ENCODE assay signal across 1 cellular context in the genomic region with DNA sequence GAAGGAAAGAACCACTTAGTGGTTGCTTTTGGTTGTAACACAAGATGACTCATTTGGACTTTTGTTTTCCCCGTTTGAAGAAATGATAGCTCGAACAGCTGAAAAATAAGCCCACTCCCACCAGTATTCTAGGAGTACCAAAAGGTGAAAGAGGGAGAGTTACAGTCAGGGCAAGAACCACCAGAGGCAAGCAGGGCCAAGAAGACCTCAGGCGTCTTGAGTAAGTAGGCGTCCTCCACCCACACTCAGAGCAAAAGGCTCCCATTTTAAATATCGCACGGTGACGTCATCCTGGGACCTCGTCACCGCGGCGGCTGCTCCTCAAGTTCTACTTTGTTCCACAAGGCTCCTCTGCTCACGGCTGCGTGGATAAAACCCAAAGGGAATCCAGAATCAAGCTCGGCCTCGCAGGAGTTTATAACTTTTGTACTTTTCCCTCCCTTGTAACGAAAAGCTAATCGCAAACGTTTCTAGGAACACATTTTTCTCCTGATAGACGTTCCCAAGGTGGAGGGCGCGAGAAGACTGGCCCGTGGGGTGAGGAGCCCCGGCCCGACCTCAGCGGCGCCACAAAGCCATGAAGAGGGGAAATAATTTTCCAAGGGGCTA.
TF ChIP-seq lines count a peak whose summit lies in the region.

No MANE protein-coding gene starts in this region.

TF ChIP-seq in K562, 482 proteins besides CTCF, POLR2A, EP300 and RAD21 (continued from another document and continues in another):
- TF ChIP-seq ZNF445 (CRISPR knock-in tag; IDR thresholded peaks at IDR 0.05; ENCODE audit: low read depth) (no peak), ZNF24 (IDR thresholded peaks at IDR 0.05) (peak; percentile 90), SAP30 (IDR thresholded peaks at IDR 0.05; ENCODE audit: borderline replicate concordance, insufficient read depth, low read depth, low read length, poor library complexity, severe bottlenecking) (no peak), SIRT6 (IDR thresholded peaks at IDR 0.05; ENCODE audit: low read depth, low read length) (no peak), ATF1 (CRISPR knock-in tag; IDR thresholded peaks at IDR 0.05) (peak; percentile 54; the same call in 1 of the 2 replicates), ATF1 (tag; IDR thresholded peaks at IDR 0.05) (peak; percentile 98), CBX3 (IDR thresholded peaks at IDR 0.05; ENCODE audit: borderline replicate concordance in 1 of 2, low read length in 2 of 2) (no peak), ETV1 (tag; conservative IDR thresholded peaks at IDR 0.05; ENCODE audit: low read depth) (no peak), PHTF2 (CRISPR knock-in tag; IDR thresholded peaks at IDR 0.05) (no peak), C11orf30 (IDR thresholded peaks at IDR 0.05; ENCODE audit: low read depth) (no peak), ZNF224 (CRISPR knock-in tag; IDR thresholded peaks at IDR 0.05) (no peak), PTTG1 (tag; IDR thresholded peaks at IDR 0.05; ENCODE audit: low read depth) (no peak), TAF1 (IDR thresholded peaks at IDR 0.05; ENCODE audit: control insufficient read depth, extremely low read depth, insufficient read depth, low read length, severe bottlenecking) (peak; percentile 64), SAFB (IDR thresholded peaks at IDR 0.05; ENCODE audit: borderline replicate concordance, low read depth, low read length) (no peak), SIX5 (IDR thresholded peaks at IDR 0.05; ENCODE audit: borderline replicate concordance in 1 of 2, insufficient read depth in 1 of 2, low read depth in 1 of 2, low read length in 2 of 2) (no peak), ZNF133 (CRISPR knock-in tag; IDR thresholded peaks at IDR 0.05) (no peak), CC2D1A (IDR thresholded peaks at IDR 0.05) (no peak), ZC3H11A (IDR thresholded peaks at IDR 0.05; ENCODE audit: low read depth, low read length) (no peak), ZNF354B (CRISPR knock-in tag; IDR thresholded peaks at IDR 0.05) (no peak), SMARCA5 (IDR thresholded peaks at IDR 0.05) (no peak), ZNF444 (CRISPR knock-in tag; IDR thresholded peaks at IDR 0.05) (no peak), ZNF316 (IDR thresholded peaks at IDR 0.05) (no peak), HMGN3 (IDR thresholded peaks at IDR 0.05; ENCODE audit: borderline replicate concordance, extremely low read depth, insufficient read length, low read depth, low read length) (no peak), MXI1 (IDR thresholded peaks at IDR 0.05; ENCODE audit: low read depth, low read length) (no peak), HSF4 (CRISPR knock-in tag; IDR thresholded peaks at IDR 0.05; ENCODE audit: borderline replicate concordance) (no peak), POLR2G (IDR thresholded peaks at IDR 0.05; ENCODE audit: low read depth, low read length) (no peak), BMI1 (IDR thresholded peaks at IDR 0.05; ENCODE audit: low read length) (no peak), ZC3H8 (IDR thresholded peaks at IDR 0.05) (no peak), POLR2AphosphoS5 (IDR thresholded peaks at IDR 0.05; ENCODE audit: control insufficient read depth, insufficient read depth, low read depth, low read length) (peak; percentile 73), YBX1 (IDR thresholded peaks at IDR 0.05) (no peak), SRSF1 (IDR thresholded peaks at IDR 0.05; ENCODE audit: low read depth, low read length) (no peak), HEY1 (CRISPR knock-in tag; IDR thresholded peaks at IDR 0.05; ENCODE audit: borderline replicate concordance) (no peak), HMG20A (CRISPR knock-in tag; conservative IDR thresholded peaks at IDR 0.05) (no peak), ZNF780A (CRISPR knock-in tag; IDR thresholded peaks at IDR 0.05) (no peak), ZKSCAN3 (CRISPR knock-in tag; IDR thresholded peaks at IDR 0.05) (no peak), ZFX (CRISPR knock-in tag; IDR thresholded peaks at IDR 0.05) (peak; percentile 61), RBM22 (IDR thresholded peaks at IDR 0.05; ENCODE audit: low read depth, low read length, poor library complexity, severe bottlenecking) (no peak), FOS (IDR thresholded peaks at IDR 0.05; ENCODE audit: extremely low read depth, insufficient read length) (no peak), HDAC3 (IDR thresholded peaks at IDR 0.05; ENCODE audit: borderline replicate concordance, partially characterized antibody) (no peak)
- TF ChIP-seq, protein P1, sequence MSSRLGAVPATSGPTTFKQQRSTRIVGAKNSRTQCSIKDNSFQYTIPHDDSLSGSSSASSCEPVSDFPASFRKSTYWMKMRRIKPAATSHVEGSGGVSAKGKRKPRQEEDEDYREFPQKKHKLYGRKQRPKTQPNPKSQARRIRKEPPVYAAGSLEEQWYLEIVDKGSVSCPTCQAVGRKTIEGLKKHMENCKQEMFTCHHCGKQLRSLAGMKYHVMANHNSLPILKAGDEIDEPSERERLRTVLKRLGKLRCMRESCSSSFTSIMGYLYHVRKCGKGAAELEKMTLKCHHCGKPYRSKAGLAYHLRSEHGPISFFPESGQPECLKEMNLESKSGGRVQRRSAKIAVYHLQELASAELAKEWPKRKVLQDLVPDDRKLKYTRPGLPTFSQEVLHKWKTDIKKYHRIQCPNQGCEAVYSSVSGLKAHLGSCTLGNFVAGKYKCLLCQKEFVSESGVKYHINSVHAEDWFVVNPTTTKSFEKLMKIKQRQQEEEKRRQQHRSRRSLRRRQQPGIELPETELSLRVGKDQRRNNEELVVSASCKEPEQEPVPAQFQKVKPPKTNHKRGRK (tag; IDR thresholded peaks at IDR 0.05) = no peak
- TF ChIP-seq, protein P2, sequence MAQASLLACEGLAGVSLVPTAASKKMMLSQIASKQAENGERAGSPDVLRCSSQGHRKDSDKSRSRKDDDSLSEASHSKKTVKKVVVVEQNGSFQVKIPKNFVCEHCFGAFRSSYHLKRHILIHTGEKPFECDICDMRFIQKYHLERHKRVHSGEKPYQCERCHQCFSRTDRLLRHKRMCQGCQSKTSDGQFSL (CRISPR knock-in tag; IDR thresholded peaks at IDR 0.05) = no peak
- TF ChIP-seq, protein P2 (tag; IDR thresholded peaks at IDR 0.05) = no peak
- TF ChIP-seq, protein P3, sequence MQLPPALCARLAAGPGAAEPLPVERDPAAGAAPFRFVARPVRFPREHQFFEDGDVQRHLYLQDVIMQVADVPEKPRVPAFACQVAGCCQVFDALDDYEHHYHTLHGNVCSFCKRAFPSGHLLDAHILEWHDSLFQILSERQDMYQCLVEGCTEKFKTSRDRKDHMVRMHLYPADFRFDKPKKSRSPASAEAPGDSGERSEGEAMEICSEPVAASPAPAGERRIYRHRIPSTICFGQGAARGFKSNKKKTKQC (CRISPR knock-in tag; IDR thresholded peaks at IDR 0.05) = no peak
- TF ChIP-seq, protein P4, sequence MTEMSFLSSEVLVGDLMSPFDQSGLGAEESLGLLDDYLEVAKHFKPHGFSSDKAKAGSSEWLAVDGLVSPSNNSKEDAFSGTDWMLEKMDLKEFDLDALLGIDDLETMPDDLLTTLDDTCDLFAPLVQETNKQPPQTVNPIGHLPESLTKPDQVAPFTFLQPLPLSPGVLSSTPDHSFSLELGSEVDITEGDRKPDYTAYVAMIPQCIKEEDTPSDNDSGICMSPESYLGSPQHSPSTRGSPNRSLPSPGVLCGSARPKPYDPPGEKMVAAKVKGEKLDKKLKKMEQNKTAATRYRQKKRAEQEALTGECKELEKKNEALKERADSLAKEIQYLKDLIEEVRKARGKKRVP (CRISPR knock-in tag; IDR thresholded peaks at IDR 0.05) = no peak
- TF ChIP-seq, protein P5, sequence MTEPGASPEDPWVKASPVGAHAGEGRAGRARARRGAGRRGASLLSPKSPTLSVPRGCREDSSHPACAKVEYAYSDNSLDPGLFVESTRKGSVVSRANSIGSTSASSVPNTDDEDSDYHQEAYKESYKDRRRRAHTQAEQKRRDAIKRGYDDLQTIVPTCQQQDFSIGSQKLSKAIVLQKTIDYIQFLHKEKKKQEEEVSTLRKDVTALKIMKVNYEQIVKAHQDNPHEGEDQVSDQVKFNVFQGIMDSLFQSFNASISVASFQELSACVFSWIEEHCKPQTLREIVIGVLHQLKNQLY (CRISPR knock-in tag; conservative IDR thresholded peaks at IDR 0.05) = no peak
- TF ChIP-seq, protein P6, sequence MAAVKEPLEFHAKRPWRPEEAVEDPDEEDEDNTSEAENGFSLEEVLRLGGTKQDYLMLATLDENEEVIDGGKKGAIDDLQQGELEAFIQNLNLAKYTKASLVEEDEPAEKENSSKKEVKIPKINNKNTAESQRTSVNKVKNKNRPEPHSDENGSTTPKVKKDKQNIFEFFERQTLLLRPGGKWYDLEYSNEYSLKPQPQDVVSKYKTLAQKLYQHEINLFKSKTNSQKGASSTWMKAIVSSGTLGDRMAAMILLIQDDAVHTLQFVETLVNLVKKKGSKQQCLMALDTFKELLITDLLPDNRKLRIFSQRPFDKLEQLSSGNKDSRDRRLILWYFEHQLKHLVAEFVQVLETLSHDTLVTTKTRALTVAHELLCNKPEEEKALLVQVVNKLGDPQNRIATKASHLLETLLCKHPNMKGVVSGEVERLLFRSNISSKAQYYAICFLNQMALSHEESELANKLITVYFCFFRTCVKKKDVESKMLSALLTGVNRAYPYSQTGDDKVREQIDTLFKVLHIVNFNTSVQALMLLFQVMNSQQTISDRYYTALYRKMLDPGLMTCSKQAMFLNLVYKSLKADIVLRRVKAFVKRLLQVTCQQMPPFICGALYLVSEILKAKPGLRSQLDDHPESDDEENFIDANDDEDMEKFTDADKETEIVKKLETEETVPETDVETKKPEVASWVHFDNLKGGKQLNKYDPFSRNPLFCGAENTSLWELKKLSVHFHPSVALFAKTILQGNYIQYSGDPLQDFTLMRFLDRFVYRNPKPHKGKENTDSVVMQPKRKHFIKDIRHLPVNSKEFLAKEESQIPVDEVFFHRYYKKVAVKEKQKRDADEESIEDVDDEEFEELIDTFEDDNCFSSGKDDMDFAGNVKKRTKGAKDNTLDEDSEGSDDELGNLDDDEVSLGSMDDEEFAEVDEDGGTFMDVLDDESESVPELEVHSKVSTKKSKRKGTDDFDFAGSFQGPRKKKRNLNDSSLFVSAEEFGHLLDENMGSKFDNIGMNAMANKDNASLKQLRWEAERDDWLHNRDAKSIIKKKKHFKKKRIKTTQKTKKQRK (IDR thresholded peaks at IDR 0.05; ENCODE audit: borderline replicate concordance, low read depth, low read length) = no peak
- TF ChIP-seq, protein P7, sequence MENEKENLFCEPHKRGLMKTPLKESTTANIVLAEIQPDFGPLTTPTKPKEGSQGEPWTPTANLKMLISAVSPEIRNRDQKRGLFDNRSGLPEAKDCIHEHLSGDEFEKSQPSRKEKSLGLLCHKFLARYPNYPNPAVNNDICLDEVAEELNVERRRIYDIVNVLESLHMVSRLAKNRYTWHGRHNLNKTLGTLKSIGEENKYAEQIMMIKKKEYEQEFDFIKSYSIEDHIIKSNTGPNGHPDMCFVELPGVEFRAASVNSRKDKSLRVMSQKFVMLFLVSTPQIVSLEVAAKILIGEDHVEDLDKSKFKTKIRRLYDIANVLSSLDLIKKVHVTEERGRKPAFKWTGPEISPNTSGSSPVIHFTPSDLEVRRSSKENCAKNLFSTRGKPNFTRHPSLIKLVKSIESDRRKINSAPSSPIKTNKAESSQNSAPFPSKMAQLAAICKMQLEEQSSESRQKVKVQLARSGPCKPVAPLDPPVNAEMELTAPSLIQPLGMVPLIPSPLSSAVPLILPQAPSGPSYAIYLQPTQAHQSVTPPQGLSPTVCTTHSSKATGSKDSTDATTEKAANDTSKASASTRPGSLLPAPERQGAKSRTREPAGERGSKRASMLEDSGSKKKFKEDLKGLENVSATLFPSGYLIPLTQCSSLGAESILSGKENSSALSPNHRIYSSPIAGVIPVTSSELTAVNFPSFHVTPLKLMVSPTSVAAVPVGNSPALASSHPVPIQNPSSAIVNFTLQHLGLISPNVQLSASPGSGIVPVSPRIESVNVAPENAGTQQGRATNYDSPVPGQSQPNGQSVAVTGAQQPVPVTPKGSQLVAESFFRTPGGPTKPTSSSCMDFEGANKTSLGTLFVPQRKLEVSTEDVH (IDR thresholded peaks at IDR 0.05; ENCODE audit: low read depth, partially characterized antibody) = peak; percentile 44
- TF ChIP-seq, protein P8, sequence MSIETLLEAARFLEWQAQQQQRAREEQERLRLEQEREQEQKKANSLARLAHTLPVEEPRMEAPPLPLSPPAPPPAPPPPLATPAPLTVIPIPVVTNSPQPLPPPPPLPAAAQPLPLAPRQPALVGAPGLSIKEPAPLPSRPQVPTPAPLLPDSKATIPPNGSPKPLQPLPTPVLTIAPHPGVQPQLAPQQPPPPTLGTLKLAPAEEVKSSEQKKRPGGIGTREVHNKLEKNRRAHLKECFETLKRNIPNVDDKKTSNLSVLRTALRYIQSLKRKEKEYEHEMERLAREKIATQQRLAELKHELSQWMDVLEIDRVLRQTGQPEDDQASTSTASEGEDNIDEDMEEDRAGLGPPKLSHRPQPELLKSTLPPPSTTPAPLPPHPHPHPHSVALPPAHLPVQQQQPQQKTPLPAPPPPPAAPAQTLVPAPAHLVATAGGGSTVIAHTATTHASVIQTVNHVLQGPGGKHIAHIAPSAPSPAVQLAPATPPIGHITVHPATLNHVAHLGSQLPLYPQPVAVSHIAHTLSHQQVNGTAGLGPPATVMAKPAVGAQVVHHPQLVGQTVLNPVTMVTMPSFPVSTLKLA (conservative IDR thresholded peaks at IDR 0.05) = 0 out of 4 replicates have a peak, but pooled peaks of 1 of the 2 experiments have one; percentile 11
- TF ChIP-seq, protein P9, sequence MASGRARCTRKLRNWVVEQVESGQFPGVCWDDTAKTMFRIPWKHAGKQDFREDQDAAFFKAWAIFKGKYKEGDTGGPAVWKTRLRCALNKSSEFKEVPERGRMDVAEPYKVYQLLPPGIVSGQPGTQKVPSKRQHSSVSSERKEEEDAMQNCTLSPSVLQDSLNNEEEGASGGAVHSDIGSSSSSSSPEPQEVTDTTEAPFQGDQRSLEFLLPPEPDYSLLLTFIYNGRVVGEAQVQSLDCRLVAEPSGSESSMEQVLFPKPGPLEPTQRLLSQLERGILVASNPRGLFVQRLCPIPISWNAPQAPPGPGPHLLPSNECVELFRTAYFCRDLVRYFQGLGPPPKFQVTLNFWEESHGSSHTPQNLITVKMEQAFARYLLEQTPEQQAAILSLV (tag; IDR thresholded peaks at IDR 0.05) = no peak
- TF ChIP-seq, protein P10, sequence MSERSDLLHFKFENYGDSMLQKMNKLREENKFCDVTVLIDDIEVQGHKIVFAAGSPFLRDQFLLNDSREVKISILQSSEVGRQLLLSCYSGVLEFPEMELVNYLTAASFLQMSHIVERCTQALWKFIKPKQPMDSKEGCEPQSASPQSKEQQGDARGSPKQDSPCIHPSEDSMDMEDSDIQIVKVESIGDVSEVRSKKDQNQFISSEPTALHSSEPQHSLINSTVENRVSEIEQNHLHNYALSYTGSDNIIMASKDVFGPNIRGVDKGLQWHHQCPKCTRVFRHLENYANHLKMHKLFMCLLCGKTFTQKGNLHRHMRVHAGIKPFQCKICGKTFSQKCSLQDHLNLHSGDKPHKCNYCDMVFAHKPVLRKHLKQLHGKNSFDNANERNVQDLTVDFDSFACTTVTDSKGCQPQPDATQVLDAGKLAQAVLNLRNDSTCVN (CRISPR knock-in tag; IDR thresholded peaks at IDR 0.05) = no peak
